ENCODE assay signal across 17 cellular contexts in genomic region chr10:96846926-96847325, GRCh38. TPM values are rescaled to one million over a fixed set of nuclear protein-coding genes. Genes with fewer than 3 reads are reported as not detected.
DNase-seq lines count a peak whose midpoint lies in the region; ATAC-seq and TF ChIP-seq lines count a peak whose summit lies in the region.
"Had no signal": no experiment of that assay in that cellular context is flagged by ENCODE, and none has a peak within 500 bp of the region (broad histone marks: within the 10 kb centered on the region; RNA-seq: fewer than 3 reads in every experiment).

No MANE protein-coding gene starts in this region.

- H3K36me3 ChIP-seq in GM23338 (ENCODE audit: insufficient read depth) (no peaks in the 10 kb centered on the region), esophagus muscularis mucosa (no peaks in the 10 kb centered on the region), HAP-1 (replicated peaks) (no peaks in the 10 kb centered on the region), thyroid gland (no peaks in the 10 kb centered on the region), right lobe of liver (no peaks in the 10 kb centered on the region)

- H3K4me1 Mint-ChIP-seq in GM23338 (peaks cover 44% of the 10 kb centered on the region), T-helper 17 cell (peaks cover 42% of the 10 kb centered on the region)
- H3K4me1 Mint-ChIP-seq in stimulated activated naive B cell treated with anti-CD40 and anti-IgM and Interleukin-4, amounts not matched to agents 10 μg/mL and 1 μg/mL and 100 μg/mL, for 72 hours: peaks cover 27 to 53% of the 10 kb centered on the region in 2 donors

- no peaks in the 10 kb centered on the region for H3K9me3 ChIP-seq in T-helper 17 cell (ENCODE audit: control insufficient read depth, low read length, poor library complexity, severe bottlenecking)
- no peaks in the 10 kb centered on the region for H3K9me3 ChIP-seq in esophagus muscularis mucosa
- H3K9me3 ChIP-seq in HAP-1: no peaks in the 10 kb centered on the region
- H3K9me3 ChIP-seq in thyroid gland: no peaks in the 10 kb centered on the region
- H3K9me3 ChIP-seq in right lobe of liver: no peaks in the 10 kb centered on the region

- H3K27me3 ChIP-seq in GM23338 (ENCODE audit: insufficient read depth): no peaks in the 10 kb centered on the region
- no peaks in the 10 kb centered on the region for H3K27me3 ChIP-seq in esophagus muscularis mucosa
- no peaks in the 10 kb centered on the region for H3K27me3 ChIP-seq in HAP-1 (ENCODE audit: low read depth)
- H3K27me3 ChIP-seq in thyroid gland: no peaks in the 10 kb centered on the region
- H3K27me3 ChIP-seq in right lobe of liver: no peaks in the 10 kb centered on the region

- H3K27me3 Mint-ChIP-seq in GM23338 (ENCODE audit: insufficient read depth, low read depth, poor library complexity): peaks cover 4% of the 10 kb centered on the region
- H3K27me3 Mint-ChIP-seq in T-helper 17 cell: no peaks in the 10 kb centered on the region
- H3K27me3 Mint-ChIP-seq in stimulated activated naive B cell treated with anti-CD40 and anti-IgM and Interleukin-4, amounts not matched to agents 10 μg/mL and 1 μg/mL and 100 μg/mL, for 72 hours: no peaks in the 10 kb centered on the region
- H3K27me3 Mint-ChIP-seq: CD4-positive, alpha-beta memory T cell had no signal

- no peaks in the 10 kb centered on the region for H3K9me2 ChIP-seq in GM23338 (ENCODE audit: insufficient read depth)

- no peak for TF ChIP-seq POLR2A in esophagus muscularis mucosa (IDR thresholded peaks at IDR 0.05; ENCODE audit: low read depth)
- no peak for TF ChIP-seq POLR2A in thyroid gland (IDR thresholded peaks at IDR 0.05)
- TF ChIP-seq POLR2A in right lobe of liver (IDR thresholded peaks at IDR 0.05): no peak

- no peak for ATAC-seq in GM23338
- no peak for ATAC-seq in T-helper 17 cell
- ATAC-seq in stimulated activated naive B cell treated with anti-CD40 and anti-IgM and Interleukin-4, amounts not matched to agents 10 μg/mL and 1 μg/mL and 100 μg/mL, for 72 hours (replicated peaks): no peak
- ATAC-seq in right lobe of liver: no peak
- ATAC-seq: Panc1, Right ventricle myocardium inferior had no signal

- H3F3A ChIP-seq in GM23338 (replicated peaks; ENCODE audit: low read depth): no peaks in the 10 kb centered on the region

- no peak for DNase-seq in GM23338 (ENCODE audit: low spot score)
- no peak for DNase-seq in T-helper 17 cell
- peak; percentile 87 for DNase-seq in esophagus muscularis mucosa (ENCODE audit: extremely low spot score)
- no peak for DNase-seq in stimulated activated naive B cell treated with anti-CD40 and anti-IgM and Interleukin-4, amounts not matched to agents 10 μg/mL and 1 μg/mL and 100 μg/mL, for 72 hours
- no peak for DNase-seq in HAP-1 (ENCODE audit: low spot score in 2 of 2)
- DNase-seq in thyroid gland: no peak
- no peak for DNase-seq in right lobe of liver
- DNase-seq: AML-193; CD4-positive, alpha-beta memory T cell; DMS79; HCEC 1CT; NCI-H1417 treated with DMSO at 0.1 percent for 48 hours; NCI-H2029; NCI-H510A treated with DMSO at 0.1 percent for 48 hours; NCI-H82 had no signal

- intact Hi-C loops in esophagus muscularis mucosa (cut with DNase I): no loop called here
- intact Hi-C loops in thyroid gland (cut with DNase I): no loop called here
- intact Hi-C loops in right lobe of liver (cut with DNase I): no loop called here

- H3K4me1 ChIP-seq in GM23338 (ENCODE audit: insufficient read depth): peaks cover 14% of the 10 kb centered on the region
- H3K4me1 ChIP-seq in esophagus muscularis mucosa: peaks cover 26 to 71% (median 58%) of the 10 kb centered on the region in 4 donors
- H3K4me1 ChIP-seq in HAP-1: peaks cover 8% of the 10 kb centered on the region
- H3K4me1 ChIP-seq in thyroid gland: peaks cover 11 to 28% of the 10 kb centered on the region in 2 donors
- peaks cover 0 to 17% (median 3%) of the 10 kb centered on the region in 4 donors for H3K4me1 ChIP-seq in right lobe of liver

- no peak for TF ChIP-seq EP300 in esophagus muscularis mucosa (IDR thresholded peaks at IDR 0.05)

- TF ChIP-seq CTCF in GM23338 (conservative IDR thresholded peaks at IDR 0.05; ENCODE audit: low read depth in 2 of 2): no peak
- no peak for TF ChIP-seq CTCF in esophagus muscularis mucosa (IDR thresholded peaks at IDR 0.05)
- no peak for TF ChIP-seq CTCF in thyroid gland (IDR thresholded peaks at IDR 0.05)
- TF ChIP-seq CTCF in right lobe of liver (IDR thresholded peaks at IDR 0.05): no peak

- H3K79me2 ChIP-seq in GM23338 (replicated peaks; ENCODE audit: insufficient read depth): peaks cover 91% of the 10 kb centered on the region

- peaks cover 4% of the 10 kb centered on the region; the same call in 1 of the 2 replicates for H4K20me1 ChIP-seq in GM23338 (replicated peaks; ENCODE audit: insufficient read depth)

- H3K4me3 Mint-ChIP-seq in GM23338: no peak overlapping the region
- no peak overlapping the region for H3K4me3 Mint-ChIP-seq in T-helper 17 cell
- H3K4me3 Mint-ChIP-seq in stimulated activated naive B cell treated with anti-CD40 and anti-IgM and Interleukin-4, amounts not matched to agents 10 μg/mL and 1 μg/mL and 100 μg/mL, for 72 hours: no peak overlapping the region

- H3K27ac ChIP-seq in GM23338 (ENCODE audit: low read depth) (no peak overlapping the region), esophagus muscularis mucosa (replicated peaks in 1 of 4) (no peak overlapping the region), thyroid gland (no peak overlapping the region), right lobe of liver (no peak overlapping the region)

- in situ Hi-C loops in HAP-1 (cut with MboI; ENCODE audit: low sequenced_read_pairs): no loop called here

- H3K36me3 Mint-ChIP-seq in GM23338 (ENCODE audit: low read depth): no peaks in the 10 kb centered on the region; the same call in 2 of the 3 replicates
- no peaks in the 10 kb centered on the region for H3K36me3 Mint-ChIP-seq in T-helper 17 cell (ENCODE audit: low read depth)
- H3K36me3 Mint-ChIP-seq in stimulated activated naive B cell treated with anti-CD40 and anti-IgM and Interleukin-4, amounts not matched to agents 10 μg/mL and 1 μg/mL and 100 μg/mL, for 72 hours: peaks cover 14 to 25% of the 10 kb centered on the region in 2 donors

- no peaks in the 10 kb centered on the region for H3K9me3 Mint-ChIP-seq in GM23338
- no peaks in the 10 kb centered on the region for H3K9me3 Mint-ChIP-seq in stimulated activated naive B cell treated with anti-CD40 and anti-IgM and Interleukin-4, amounts not matched to agents 10 μg/mL and 1 μg/mL and 100 μg/mL, for 72 hours

- H2AFZ ChIP-seq in GM23338: no peak overlapping the region

- H3K4me3 ChIP-seq in GM23338 (no peak overlapping the region), esophagus muscularis mucosa (no peak overlapping the region), HAP-1 (no peak overlapping the region), thyroid gland (replicated peaks in 1 of 3) (no peak overlapping the region), right lobe of liver (no peak overlapping the region)

- WGBS in esophagus muscularis mucosa: 93% methylated on average over 5 of the region's 5 CpGs
- WGBS in thyroid gland, 2 donors: 93 to 95% methylated on average over 5 of the region's 5 CpGs
- WGBS in right lobe of liver (ENCODE audit: insufficient coverage, low coverage, low lambda C conversion rate, missing lambda C conversion rate): 90% methylated on average over 5 of the region's 5 CpGs

- no peak overlapping the region for H3K4me2 ChIP-seq in GM23338

- peak overlapping the region; percentile 39; the same call in 1 of the 2 replicates for H3K27ac Mint-ChIP-seq in GM23338
- peak overlapping the region; percentile 29 for H3K27ac Mint-ChIP-seq in T-helper 17 cell
- peak overlapping the region; percentile 17 for H3K27ac Mint-ChIP-seq in stimulated activated naive B cell treated with anti-CD40 and anti-IgM and Interleukin-4, amounts not matched to agents 10 μg/mL and 1 μg/mL and 100 μg/mL, for 72 hours

TF ChIP-seq in GM23338, 12 proteins besides CTCF, POLR2A, EP300 and RAD21 (continues in another document):
- TF ChIP-seq JUNB (IDR thresholded peaks at IDR 0.05; ENCODE audit: unreplicated experiment) (no peak), ZNF114 (CRISPR knock-in tag; IDR thresholded peaks at IDR 0.05) (no peak), NANOG (IDR thresholded peaks at IDR 0.05; ENCODE audit: borderline replicate concordance) (no peak), EZH2 (IDR thresholded peaks at IDR 0.05; ENCODE audit: low read depth, unreplicated experiment) (no peak), EZH2phosphoT487 (IDR thresholded peaks at IDR 0.05; ENCODE audit: unreplicated experiment) (no peak), ETS1 (IDR thresholded peaks at IDR 0.05) (no peak), POLR2AphosphoS5 (IDR thresholded peaks at IDR 0.05; ENCODE audit: low read depth) (no peak)

RNA-seq across cellular contexts. Expression of gene LCOR, which starts 14.8 kb away (rescaled TPM):
- 14.9 and 18.6 TPM in 2 replicates for total RNA-seq in GM23338 (2014; rRNA removed; shearing (Covaris generic))
- 6.5 and 6.9 TPM in 2 replicates for polyA plus RNA-seq in GM23338 (2016; fragmentation: Nextera tagmentation; extraction: Ambion mirVana)
- total RNA-seq in T-helper 17 cell (10 to 100 TPM; 50.5 to 63.0 TPM), esophagus muscularis mucosa (10 to 100 TPM; 23.1 to 43.2 (median 29.4) TPM), thyroid gland (10 to 100 TPM; 29.1 to 60.9 (median 42.4) TPM), right lobe of liver (10 to 100 TPM in 5 of 6 experiments, 1 to 10 TPM in 1; 8.6 to 16.3 (median 12.9) TPM)
